ENCODE assay signal across 21 cellular contexts in the genomic region with DNA sequence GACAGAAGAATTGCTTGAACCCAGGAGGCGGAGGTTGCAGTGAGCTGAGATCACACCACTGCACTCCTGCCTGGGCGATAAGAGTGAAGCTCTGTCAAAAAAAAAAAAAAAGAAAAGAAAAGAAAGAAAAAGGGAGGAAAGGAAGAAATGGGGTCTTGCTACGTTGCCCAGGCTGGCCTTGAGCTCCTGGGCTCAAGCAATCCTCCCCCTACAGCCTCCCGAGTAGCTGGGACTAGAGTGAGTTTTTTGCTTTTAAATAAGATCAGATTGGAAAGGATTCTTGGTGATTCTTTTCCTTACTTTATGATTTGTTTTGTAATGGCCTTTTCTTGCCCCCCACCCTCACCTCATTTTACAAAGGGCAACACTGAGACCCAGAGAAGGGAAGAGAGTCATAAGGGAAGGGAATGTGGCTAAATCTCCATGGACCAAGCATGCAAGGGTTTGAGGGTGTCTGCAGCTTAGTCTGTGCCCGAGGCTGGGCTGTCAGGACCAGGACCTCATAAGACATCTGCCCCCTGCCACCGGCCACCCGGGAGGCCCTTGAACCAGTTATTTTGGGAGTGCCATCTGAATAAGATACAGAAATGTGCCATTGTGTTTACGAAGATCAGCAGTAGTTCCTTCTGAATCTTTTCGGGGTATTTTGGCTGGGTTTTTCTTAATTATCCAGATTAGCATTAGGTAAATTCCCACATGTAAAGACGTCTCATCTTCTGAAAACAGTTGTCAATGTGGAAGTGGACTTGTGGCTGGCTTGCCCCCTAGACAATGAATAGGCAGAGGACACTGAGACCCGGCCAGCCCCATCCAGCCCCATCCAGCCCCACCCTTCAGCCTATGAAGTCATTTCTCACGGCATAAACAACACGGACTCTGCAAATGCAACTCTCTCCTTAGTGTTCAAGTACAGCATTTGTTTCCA. TPM values are rescaled to one million over a fixed set of nuclear protein-coding genes. Genes with fewer than 3 reads are reported as not detected.
A peak's percentile ranks its signal among the peaks of the same experiment; 100 is the strongest.
DNase-seq lines count a peak whose midpoint lies in the region; ATAC-seq, FAIRE-seq and TF ChIP-seq lines count a peak whose summit lies in the region.
"Had no signal": no experiment of that assay in that cellular context is flagged by ENCODE, and none has a peak within 500 bp of the region (broad histone marks: within the 10 kb centered on the region; RNA-seq: fewer than 3 reads in every experiment).

No MANE protein-coding gene starts in this region.

- FAIRE-seq in HepG2 (lab: Jason Lieb, UNC) (no peak), D721Med (lab: Jason Lieb, UNC) (no peak)
- FAIRE-seq: colon had no signal

- no peak for TF ChIP-seq CTCF in HepG2 (CRISPR knock-in tag; IDR thresholded peaks at IDR 0.05)
- no peak for TF ChIP-seq CTCF in right lobe of liver (IDR thresholded peaks at IDR 0.05)
- no peak for TF ChIP-seq CTCF in GM20000 (IDR thresholded peaks at IDR 0.05; ENCODE audit: extremely low read depth, missing control alignments)
- no peak for TF ChIP-seq CTCF in OCI-LY3 (IDR thresholded peaks at IDR 0.05; ENCODE audit: low read depth, low read length)
- TF ChIP-seq CTCF in D721Med (IDR thresholded peaks at IDR 0.05; ENCODE audit: insufficient read depth, missing control alignments): no peak
- no peak for TF ChIP-seq CTCF in SK-N-SH (IDR thresholded peaks at IDR 0.05)
- TF ChIP-seq CTCF in mucosa of descending colon (IDR thresholded peaks at IDR 0.05): no peak

- H4K20me1 ChIP-seq in HepG2 (ENCODE audit: insufficient read depth, low read length) (no peaks in the 10 kb centered on the region), OCI-LY3 (ENCODE audit: insufficient read depth, low read length) (no peaks in the 10 kb centered on the region), SK-N-SH (ENCODE audit: insufficient read depth) (no peaks in the 10 kb centered on the region)

- TF ChIP-seq POLR2A in HepG2 (IDR thresholded peaks at IDR 0.05; ENCODE audit: insufficient read depth in 1 of 2, low read depth in 2 of 2, low read length in 2 of 2) (no peak), right lobe of liver (IDR thresholded peaks at IDR 0.05) (no peak)

- no peaks in the 10 kb centered on the region for H3K36me3 ChIP-seq in HepG2 (replicated peaks in 1 of 2; ENCODE audit: control insufficient read depth in 1 of 2, insufficient read depth in 2 of 2, low read length in 2 of 2)
- no peaks in the 10 kb centered on the region for H3K36me3 ChIP-seq in right lobe of liver
- peaks cover 9% of the 10 kb centered on the region for H3K36me3 ChIP-seq in OCI-LY3 (replicated peaks; ENCODE audit: low read depth, low read length)
- no peaks in the 10 kb centered on the region for H3K36me3 ChIP-seq in SK-N-SH (replicated peaks in 1 of 2; ENCODE audit: control insufficient read depth in 1 of 2, insufficient read depth in 2 of 2, low read length in 1 of 2)
- no peaks in the 10 kb centered on the region for H3K36me3 ChIP-seq in mucosa of descending colon (ENCODE audit: low read depth)
- H3K36me3 ChIP-seq: right atrium auricular region, SJSA1, suprapubic skin, uterus, WERI-Rb-1 had no signal

- no peaks in the 10 kb centered on the region for H3K9me2 ChIP-seq in SK-N-SH

- no peaks in the 10 kb centered on the region for H3F3A ChIP-seq in SK-N-SH (replicated peaks; ENCODE audit: insufficient read depth)

- ATAC-seq in HepG2 (no peak), right lobe of liver (no peak), mucosa of descending colon (no peak)
- ATAC-seq: body of pancreas, Panc1 had no signal

- H3K79me2 ChIP-seq in HepG2 (ENCODE audit: insufficient read depth, low read length) (no peaks in the 10 kb centered on the region), OCI-LY3 (ENCODE audit: low read length) (peaks cover 4% of the 10 kb centered on the region; the same call in 1 of the 2 replicates), SK-N-SH (ENCODE audit: insufficient read depth) (no peaks in the 10 kb centered on the region)

- POLR2A ChIA-PET in HepG2 (lab: Yijun Ruan, JAX): no interaction called here
- POLR2A ChIA-PET in SK-N-SH (lab: Yijun Ruan, JAX): no interaction called here

- H3K9ac ChIP-seq in HepG2 (ENCODE audit: insufficient read depth, low read depth, low read length) (no peak overlapping the region), OCI-LY3 (ENCODE audit: low read length) (peak overlapping the region; percentile 93), SK-N-SH (no peak overlapping the region)

- H3K27me3 ChIP-seq in HepG2 (ENCODE audit: control insufficient read depth in 1 of 2, insufficient read depth in 2 of 2, low read length in 2 of 2) (peaks cover 0 to 4% of the 10 kb centered on the region in 2 experiments; a peak in 2 of 5 replicates), right lobe of liver (no peaks in the 10 kb centered on the region), OCI-LY3 (ENCODE audit: low read depth, low read length) (no peaks in the 10 kb centered on the region), SK-N-SH (ENCODE audit: insufficient read depth) (no peaks in the 10 kb centered on the region)
- H3K27me3 ChIP-seq: body of pancreas, right atrium auricular region, SJSA1, suprapubic skin, uterus had no signal

- no peak overlapping the region for H3K27ac ChIP-seq in HepG2 (ENCODE audit: extremely low read length, insufficient read depth, low read length)
- no peak overlapping the region for H3K27ac ChIP-seq in right lobe of liver
- peak overlapping the region; percentile 96 for H3K27ac ChIP-seq in OCI-LY3 (ENCODE audit: low read length)
- H3K27ac ChIP-seq in SK-N-SH (ENCODE audit: low read depth in 2 of 2, low read length in 1 of 2): no peak overlapping the region
- H3K27ac ChIP-seq: body of pancreas, C4-2B, right atrium auricular region, SJSA1, suprapubic skin, uterus, WERI-Rb-1 had no signal

- H2AFZ ChIP-seq in HepG2 (ENCODE audit: low read length): no peak overlapping the region
- H2AFZ ChIP-seq in OCI-LY3 (ENCODE audit: low read depth, low read length): no peak overlapping the region
- H2AFZ ChIP-seq in SK-N-SH (ENCODE audit: low read depth): no peak overlapping the region

- CTCF ChIA-PET in HepG2 (lab: Yijun Ruan, JAX; ENCODE audit: low intra/inter-chr PET ratio, low total read pairs) (no interaction called here), SK-N-SH (lab: Yijun Ruan, JAX) (no interaction called here)

- H3K9me3 ChIP-seq in HepG2 (ENCODE audit: low read length): no peaks in the 10 kb centered on the region
- no peaks in the 10 kb centered on the region for H3K9me3 ChIP-seq in right lobe of liver
- no peaks in the 10 kb centered on the region for H3K9me3 ChIP-seq in OCI-LY3 (ENCODE audit: insufficient read depth, low read length)
- no peaks in the 10 kb centered on the region for H3K9me3 ChIP-seq in SK-N-SH
- H3K9me3 ChIP-seq in mucosa of descending colon: no peaks in the 10 kb centered on the region
- H3K9me3 ChIP-seq: body of pancreas, right atrium auricular region, SJSA1, suprapubic skin, uterus had no signal

- TF ChIP-seq RAD21 in HepG2 (CRISPR knock-in tag; IDR thresholded peaks at IDR 0.05) (no peak), SK-N-SH (IDR thresholded peaks at IDR 0.05; ENCODE audit: low read length) (no peak)

- WGBS in HepG2 (ENCODE audit: low lambda C conversion rate): 39% methylated on average over 13 of the region's 13 CpGs
- WGBS in right lobe of liver (ENCODE audit: insufficient coverage, low coverage, low lambda C conversion rate, missing lambda C conversion rate): 72% methylated on average over 10 of the region's 13 CpGs
- 54% methylated on average over 13 of the region's 13 CpGs for WGBS in SK-N-SH (ENCODE audit: low lambda C conversion rate)

- H3K4me3 ChIP-seq in HepG2 (replicated peaks in 1 of 3; ENCODE audit: insufficient read depth in 1 of 3, low read depth in 2 of 3, low read length in 3 of 3) (no peak overlapping the region), right lobe of liver (no peak overlapping the region), OCI-LY3 (ENCODE audit: low read length) (peak overlapping the region; percentile 54), SK-N-SH (ENCODE audit: low read depth in 2 of 2, low read length in 1 of 2) (no peak overlapping the region), mucosa of descending colon (no peak overlapping the region)
- H3K4me3 ChIP-seq: body of pancreas, lung, right atrium auricular region, SJSA1, suprapubic skin, uterus had no signal

- no TSS peak for BruUV-seq in HepG2 (replicated peaks; lab: Mats Ljungman, UMichigan)

- H3K4me2 ChIP-seq in HepG2 (ENCODE audit: low read depth, low read length): no peak overlapping the region
- peak overlapping the region; percentile 70 for H3K4me2 ChIP-seq in OCI-LY3 (ENCODE audit: low read length)
- no peak overlapping the region for H3K4me2 ChIP-seq in SK-N-SH

- in situ Hi-C loops in HepG2 (cut with HindIII; ENCODE audit: extremely low pct_ligation_motif_present, low pct_unique_long_range_greater_than_20kb): no loop called here

- H3K4me1 ChIP-seq in HepG2 (ENCODE audit: insufficient read depth, low read length) (peaks cover 17% of the 10 kb centered on the region), right lobe of liver (no peaks in the 10 kb centered on the region), OCI-LY3 (ENCODE audit: low read length) (peaks cover 94% of the 10 kb centered on the region), SK-N-SH (ENCODE audit: control insufficient read depth in 1 of 2, insufficient read depth in 2 of 2, low read depth in 1 of 2, low read length in 1 of 2) (no peaks in the 10 kb centered on the region), mucosa of descending colon (ENCODE audit: low read depth) (no peaks in the 10 kb centered on the region)
- H3K4me1 ChIP-seq: body of pancreas, right atrium auricular region, SJSA1, suprapubic skin, uterus had no signal

- intact Hi-C loops in HepG2 (cut with micrococcal nuclease; ENCODE audit: unreplicated experiment): no loop called here
- intact Hi-C loops in right lobe of liver (cut with DNase I): no loop called here
- intact Hi-C loops in mucosa of descending colon (cut with DNase I, micrococcal nuclease): no loop called here

- DNase-seq in HepG2 (ENCODE audit: low spot score) (no peak), right lobe of liver (no peak), GM20000 (ENCODE audit: low spot score) (peak; percentile 51), D721Med (ENCODE audit: insufficient read length, low spot score) (no peak), NCI-H1930 (lab: John Stamatoyannopoulos, UW) (no peak), SK-N-SH (no peak), mucosa of descending colon (no peak)
- DNase-seq: body of pancreas; DMS 273 treated with DMSO at 0.1 percent for 48 hours; NCI-H187 treated with DMSO at 0.1 percent for 48 hours; stimulated activated CD4-positive, alpha-beta T cell treated with anti-CD3 and anti-CD28 coated beads, Interleukin-12 subunit alpha, Interleukin-12 subunit beta, amount 100 ng/mL, for 4 hours; uterus; WERI-Rb-1 had no signal

- TF ChIP-seq EP300 in HepG2 (IDR thresholded peaks at IDR 0.05; ENCODE audit: low read depth in 2 of 2, low read length in 2 of 2): no peak
- no peak for TF ChIP-seq EP300 in HepG2 (CRISPR knock-in tag; IDR thresholded peaks at IDR 0.05; ENCODE audit: borderline replicate concordance)
- TF ChIP-seq EP300 in SK-N-SH (IDR thresholded peaks at IDR 0.05; ENCODE audit: borderline replicate concordance in 1 of 2, low read depth in 1 of 2, low read length in 1 of 2): no peak

RNA-seq across cellular contexts. Expression of a gene that starts 44.5 kb away (rescaled TPM):
- total RNA-seq in HepG2 (2016; rRNA removed; fragmentation: Illumina TruSeq; extraction: Trizol): 115 and 127 TPM in 2 replicates
- 58.9 and 75.1 TPM in 2 replicates for total RNA-seq in HepG2 (2016; cell fraction: cytosol; rRNA removed; fragmentation: Illumina TruSeq; extraction: Trizol; ENCODE audit: low read depth)
- total RNA-seq in HepG2 (2016; cell fraction: insoluble cytoplasmic fraction; rRNA removed; fragmentation: Illumina TruSeq; extraction: Trizol): 119 and 128 TPM in 2 replicates
- total RNA-seq in HepG2 (2016; cell fraction: membrane; rRNA removed; fragmentation: Illumina TruSeq; extraction: Trizol): 66.5 and 84.7 TPM in 2 replicates
- total RNA-seq in HepG2 (2016; cell fraction: nucleus; rRNA removed; fragmentation: Illumina TruSeq; extraction: Trizol): 73.9 and 76.5 TPM in 2 replicates
- polyA plus RNA-seq in HepG2 (2011; rRNA removed): 113 and 127 TPM in 2 replicates
- polyA plus RNA-seq in HepG2 (2011; cell fraction: cytosol; rRNA removed): 126 and 161 TPM in 2 replicates
- 121 and 122 TPM in 2 replicates for polyA plus RNA-seq in HepG2 (2011; cell fraction: nucleus; rRNA removed)
- 66.2 and 76.0 TPM in 2 replicates for polyA plus RNA-seq in HepG2 (2012)
- 48.7 and 72.2 TPM in 2 replicates for polyA plus RNA-seq in HepG2 (2016; cell fraction: cytosol; fragmentation: Illumina TruSeq; extraction: Trizol; ENCODE audit: low read depth)
- 135 and 143 TPM in 2 replicates for polyA plus RNA-seq in HepG2 (2016; cell fraction: insoluble cytoplasmic fraction; fragmentation: Illumina TruSeq; extraction: Trizol; ENCODE audit: low read depth)
- 58.4 and 72.9 TPM in 2 replicates for polyA plus RNA-seq in HepG2 (2016; cell fraction: membrane; fragmentation: Illumina TruSeq; extraction: Trizol; ENCODE audit: low read depth)
- polyA plus RNA-seq in HepG2 (2016; cell fraction: nucleus; fragmentation: Illumina TruSeq; extraction: Trizol; ENCODE audit: insufficient read depth, low read depth): 111 and 117 TPM in 2 replicates
- 126 and 157 TPM in 2 replicates for polyA minus RNA-seq in HepG2 (2011; rRNA and poly(A)+ RNA removed; ENCODE audit: low replicate concordance)
- 42.8 and 47.7 TPM in 2 replicates for polyA minus RNA-seq in HepG2 (2011; cell fraction: cytosol; rRNA and poly(A)+ RNA removed)
- polyA minus RNA-seq in HepG2 (2011; cell fraction: nucleus; rRNA and poly(A)+ RNA removed): 54.1 and 61.8 TPM in 2 replicates
- total RNA-seq in right lobe of liver: 100 to 1,000 TPM; 159 to 424 (median 359) TPM
- 206 and 232 TPM in 2 replicates for polyA plus RNA-seq in SK-N-SH (2012; rRNA removed)
- polyA plus RNA-seq in SK-N-SH (2012; cell fraction: cytosol; rRNA removed): 107 and 153 TPM in 2 replicates
- 193 and 213 TPM in 2 replicates for polyA plus RNA-seq in SK-N-SH (2012; cell fraction: nucleus; rRNA removed)
- total RNA-seq in mucosa of descending colon: 10 to 100 TPM; 63.0 to 81.3 (median 79.5) TPM
